28 cellular contexts compared by ENCODE assay signal in the genomic region with DNA sequence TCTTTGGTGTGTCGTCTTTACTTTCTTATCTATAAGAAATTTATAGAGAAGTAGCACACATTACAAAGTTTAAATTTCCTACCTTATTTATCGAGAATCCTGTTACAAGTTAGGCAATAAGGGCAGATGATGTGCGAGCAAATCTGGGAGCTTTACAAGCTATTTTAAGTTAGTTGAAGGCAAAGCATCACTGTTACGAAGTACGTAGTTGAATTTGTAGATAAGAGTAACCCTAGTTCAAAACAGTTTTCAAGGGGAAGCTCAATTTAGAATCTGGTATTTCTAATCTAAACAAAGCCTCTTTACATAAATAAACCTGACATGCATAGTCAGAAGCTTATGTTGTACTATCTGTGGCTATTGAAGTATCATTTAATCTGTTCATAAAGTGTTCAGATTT. TPM values are rescaled to one million over a fixed set of nuclear protein-coding genes. Genes with fewer than 3 reads are reported as not detected.
DNase-seq lines count a peak whose midpoint lies in the region; ATAC-seq and TF ChIP-seq lines count a peak whose summit lies in the region.
"Had no signal": no experiment of that assay in that cellular context is flagged by ENCODE, and none has a peak within 500 bp of the region (broad histone marks: within the 10 kb centered on the region; RNA-seq: fewer than 3 reads in every experiment).

No MANE protein-coding gene starts in this region.

- no peak overlapping the region for H2BK20ac ChIP-seq in IMR-90 (ENCODE audit: low read depth, low read length)

- no peak overlapping the region for H3K4me3 Mint-ChIP-seq in activated naive CD4-positive, alpha-beta T cell treated with anti-CD3 and anti-CD28 coated beads, Interleukin-2, amount 10 ng/mL, durations not matched to agents 7 days and 5 days
- H3K4me3 Mint-ChIP-seq: activated CD8-positive, alpha-beta T cell treated with anti-CD3 and anti-CD28 coated beads for 36 hours; T-cell had no signal

- H3K36me3 ChIP-seq in IMR-90 (ENCODE audit: control insufficient read depth, insufficient read depth, low read length) = peaks cover 2% of the 10 kb centered on the region; the same call in 1 of the 2 replicates
- peaks cover 0 to 4% of the 10 kb centered on the region in 2 donors for H3K36me3 ChIP-seq in thyroid gland
- H3K36me3 ChIP-seq: colonic mucosa had no signal

- intact Hi-C loops in IMR-90 (cut with micrococcal nuclease) (no loop called here), left ventricle myocardium superior (cut with micrococcal nuclease) (no loop called here), thyroid gland (cut with DNase I) (no loop called here)

- H4K91ac ChIP-seq in IMR-90 (ENCODE audit: insufficient read depth, low read depth, low read length) = no peak overlapping the region

- H2AK5ac ChIP-seq in IMR-90 (ENCODE audit: low read depth, low read length) = no peak overlapping the region

- H3K9me3 Mint-ChIP-seq in activated naive CD4-positive, alpha-beta T cell treated with anti-CD3 and anti-CD28 coated beads, Interleukin-2, amount 10 ng/mL, durations not matched to agents 7 days and 5 days = no peaks in the 10 kb centered on the region
- H3K9me3 Mint-ChIP-seq: activated CD8-positive, alpha-beta T cell treated with anti-CD3 and anti-CD28 coated beads for 36 hours; brain; CD8-positive, alpha-beta memory T cell; naive thymus-derived CD4-positive, alpha-beta T cell; T-cell had no signal

- H3K27ac Mint-ChIP-seq in activated naive CD4-positive, alpha-beta T cell treated with anti-CD3 and anti-CD28 coated beads, Interleukin-2, amount 10 ng/mL, durations not matched to agents 7 days and 5 days = no peak overlapping the region
- H3K27ac Mint-ChIP-seq: activated CD8-positive, alpha-beta T cell treated with anti-CD3 and anti-CD28 coated beads for 36 hours; brain; CD8-positive, alpha-beta memory T cell; T-cell had no signal

- H3K27me3 ChIP-seq in AG04450 (ENCODE audit: control insufficient read depth, insufficient read depth, low read length) (no peaks in the 10 kb centered on the region), IMR-90 (ENCODE audit: control insufficient read depth, insufficient read depth, low read length) (no peaks in the 10 kb centered on the region), thyroid gland (no peaks in the 10 kb centered on the region)
- H3K27me3 ChIP-seq: colonic mucosa, upper lobe of right lung had no signal

- no peak for TF ChIP-seq RAD21 in IMR-90 (IDR thresholded peaks at IDR 0.05; ENCODE audit: low read length)

- H4K5ac ChIP-seq in IMR-90 (ENCODE audit: low read depth, low read length) = no peak overlapping the region

- H3K4me3 ChIP-seq in AG04450 (ENCODE audit: low read depth, low read length) = no peak overlapping the region
- H3K4me3 ChIP-seq in IMR-90 (ENCODE audit: insufficient read depth, low read depth, low read length) = no peak overlapping the region
- no peak overlapping the region for H3K4me3 ChIP-seq in cardiac fibroblast (replicated peaks in 1 of 2; ENCODE audit: low read depth in 2 of 2, low read length in 2 of 2)
- H3K4me3 ChIP-seq in thyroid gland (replicated peaks in 1 of 3) = no peak overlapping the region
- H3K4me3 ChIP-seq: colonic mucosa, GM12878, upper lobe of right lung had no signal

- TF ChIP-seq CTCF in AG04450 (IDR thresholded peaks at IDR 0.05; ENCODE audit: low read depth, low read length) (no peak), IMR-90 (conservative IDR thresholded peaks at IDR 0.05; ENCODE audit: low read depth, low read length) (no peak), cardiac fibroblast (IDR thresholded peaks at IDR 0.05; ENCODE audit: low read depth, low read length) (no peak), thyroid gland (IDR thresholded peaks at IDR 0.05) (no peak)

- dilution Hi-C loops in IMR-90 (cut with HindIII; ENCODE audit: low sequenced_read_pairs, unreplicated experiment) = no loop called here

- POLR2A ChIA-PET in AG04450 (lab: Yijun Ruan, JAX) (interaction anchor here (1.2 kb wide), 1 partner anchor 8 kb away, joined by 17 read pairs; a partner anchor contains a TSS), IMR-90 (lab: Charles Lee; ENCODE audit: unreplicated experiment) (no interaction called here)

- peaks cover 39% of the 10 kb centered on the region for H3K36me3 Mint-ChIP-seq in activated naive CD4-positive, alpha-beta T cell treated with anti-CD3 and anti-CD28 coated beads, Interleukin-2, amount 10 ng/mL, durations not matched to agents 7 days and 5 days

- H3K23ac ChIP-seq in IMR-90 (ENCODE audit: low read depth, low read length) = no peak overlapping the region

- no peak overlapping the region for H2BK120ac ChIP-seq in IMR-90 (ENCODE audit: low read depth, low read length)

- H3K27ac ChIP-seq in AG04450 (ENCODE audit: low read depth, low read length) (no peak overlapping the region), IMR-90 (ENCODE audit: insufficient read depth, low read length) (no peak overlapping the region), thyroid gland (no peak overlapping the region)
- H3K27ac ChIP-seq: colonic mucosa, upper lobe of right lung had no signal

- TF ChIP-seq POLR2A in IMR-90 (IDR thresholded peaks at IDR 0.05; ENCODE audit: low read depth, low read length) (no peak), thyroid gland (IDR thresholded peaks at IDR 0.05) (no peak)

- in situ Hi-C loops in IMR-90 (cut with MboI; ENCODE audit: low sequenced_read_pairs) = no loop called here

- peak overlapping the region; percentile 63; the same call in 1 of the 2 replicates for H3K4me2 ChIP-seq in IMR-90 (ENCODE audit: low read depth, low read length)

- no peak overlapping the region for H3K14ac ChIP-seq in IMR-90 (replicated peaks; ENCODE audit: low read depth, low read length)

- H3K4me1 ChIP-seq in IMR-90 (ENCODE audit: control insufficient read depth, insufficient read depth, low read length) = peaks cover 3% of the 10 kb centered on the region
- no peaks in the 10 kb centered on the region for H3K4me1 ChIP-seq in thyroid gland
- H3K4me1 ChIP-seq: colonic mucosa, upper lobe of right lung had no signal

- CTCF ChIA-PET in AG04450 (lab: Charles Lee) (interaction anchor here (0.7 to 3.4 kb wide), 6 partner anchors 34 to 1144 kb away, joined by 4 to 21 read pairs (median 8); no protein-coding TSS in a partner anchor), IMR-90 (lab: Yijun Ruan, JAX) (interaction anchor here (0.6 to 1.7 kb wide), 3 partner anchors 16 to 34 kb away, joined by 3 to 6 read pairs (median 6); no protein-coding TSS in a partner anchor)
- CTCF ChIA-PET in activated naive CD4-positive, alpha-beta T cell treated with anti-CD3 and anti-CD28 coated beads, Interleukin-2, amount 10 ng/mL, durations not matched to agents 7 days and 5 days (lab: Charles Lee) = interaction anchor here (1.1 to 2.6 kb wide), 3 partner anchors 16 to 107 kb away, joined by 3 to 8 read pairs (median 4); no protein-coding TSS in a partner anchor

- H4K8ac ChIP-seq in IMR-90 (ENCODE audit: low read depth in 2 of 2, low read length in 2 of 2) = no peak overlapping the region

- DNase-seq in AG04450 (ENCODE audit: low read depth, low spot score) (peak; percentile 75), IMR-90 (peak; percentile 96), cardiac fibroblast (ENCODE audit: low read depth in 2 of 2) (peak; percentile 24 to 38), left ventricle myocardium superior (no peak), dermis blood vessel endothelial cell (no peak), NCI-H1436 treated with DMSO at 0.1 percent for 48 hours (lab: John Stamatoyannopoulos, UW) (no peak), thyroid gland (no peak)
- DNase-seq in activated naive CD4-positive, alpha-beta T cell treated with anti-CD3 and anti-CD28 coated beads, Interleukin-2, amount 10 ng/mL, durations not matched to agents 7 days and 5 days = no peak
- DNase-seq: activated CD4-positive, CD25-positive, alpha-beta regulatory T cell treated with anti-CD3 and anti-CD28 coated beads, Interleukin-2, amount 50 U/mL, for 72 hours; activated CD8-positive, alpha-beta T cell treated with anti-CD3 and anti-CD28 coated beads for 36 hours; activated effector memory CD4-positive, alpha-beta T cell treated with Interleukin-2 at 50 U/mL for 16 hours; activated T-cell treated with anti-CD3 and anti-CD28 coated beads for 4 hours; CD8-positive, alpha-beta memory T cell; colonic mucosa; H7; MM.1S; naive thymus-derived CD4-positive, alpha-beta T cell; NCI-H1436; NCI-H446 treated with DMSO at 0.1 percent for 48 hours; occipital lobe; small intestine; stimulated activated CD4-positive, alpha-beta T cell treated with anti-CD3 and anti-CD28 coated beads, Interleukin-2, amount 100 ng/mL, for 24 hours; substantia nigra; T-cell; upper lobe of right lung had no signal

- no peak overlapping the region for H2AK9ac ChIP-seq in IMR-90 (replicated peaks; ENCODE audit: low read depth, low read length, poor library complexity)

- peaks cover 17% of the 10 kb centered on the region for H3K4me1 Mint-ChIP-seq in activated naive CD4-positive, alpha-beta T cell treated with anti-CD3 and anti-CD28 coated beads, Interleukin-2, amount 10 ng/mL, durations not matched to agents 7 days and 5 days

- peak overlapping the region; percentile 79 for H2BK5ac ChIP-seq in IMR-90 (ENCODE audit: low read depth, low read length, poor library complexity, severe bottlenecking)

- no TSS peak for BruUV-seq in IMR-90 (replicated peaks; lab: Mats Ljungman, UMichigan)

- H3K4ac ChIP-seq in IMR-90 (ENCODE audit: low read depth, low read length) = no peak overlapping the region

- H3K9me1 ChIP-seq in IMR-90 (ENCODE audit: insufficient read depth, low read length) = peaks cover 10% of the 10 kb centered on the region; the same call in 1 of the 2 replicates

- no peaks in the 10 kb centered on the region for H3K9me3 ChIP-seq in AG04450 (ENCODE audit: control insufficient read depth, insufficient read depth, low read length)
- no peaks in the 10 kb centered on the region for H3K9me3 ChIP-seq in IMR-90 (ENCODE audit: control insufficient read depth, insufficient read depth, low read length)
- no peaks in the 10 kb centered on the region for H3K9me3 ChIP-seq in thyroid gland
- H3K9me3 ChIP-seq: colonic mucosa, upper lobe of right lung had no signal

- no peak overlapping the region for H3K56ac ChIP-seq in IMR-90 (ENCODE audit: extremely low read depth, insufficient read depth, low read length)

- H3K18ac ChIP-seq in IMR-90 (ENCODE audit: low read depth, low read length) = no peak overlapping the region

- H2AFZ ChIP-seq in IMR-90 (replicated peaks; ENCODE audit: low read length, poor library complexity) = no peak overlapping the region

- ATAC-seq in IMR-90 (ENCODE audit: low read depth) (peak; percentile 90), left ventricle myocardium superior (peak; percentile 81)
- ATAC-seq: activated CD8-positive, alpha-beta T cell treated with anti-CD3 and anti-CD28 coated beads for 36 hours; esophagus mucosa; GM12878; naive thymus-derived CD4-positive, alpha-beta T cell; T-cell; upper lobe of right lung had no signal

- H4K20me1 ChIP-seq in IMR-90 (ENCODE audit: insufficient read depth, low read length) = no peaks in the 10 kb centered on the region

- H3K9ac ChIP-seq in IMR-90 (ENCODE audit: low read depth, low read length) = no peak overlapping the region

- no peaks in the 10 kb centered on the region for H3K27me3 Mint-ChIP-seq in activated naive CD4-positive, alpha-beta T cell treated with anti-CD3 and anti-CD28 coated beads, Interleukin-2, amount 10 ng/mL, durations not matched to agents 7 days and 5 days
- H3K27me3 Mint-ChIP-seq: activated CD8-positive, alpha-beta T cell treated with anti-CD3 and anti-CD28 coated beads for 36 hours; brain; CD8-positive, alpha-beta memory T cell; naive thymus-derived CD4-positive, alpha-beta T cell; T-cell had no signal

- no CpG with 5 or more reads among the region's 5 CpGs for WGBS in IMR-90 (ENCODE audit: extremely low coverage in 2 of 2, insufficient read length in 1 of 2), 2 experiments
- WGBS in thyroid gland, 2 donors = 87 to 91% methylated on average over 5 of the region's 5 CpGs

- peaks cover 9 to 33% of the 10 kb centered on the region in 2 experiments for H3K79me1 ChIP-seq in IMR-90 (ENCODE audit: low read depth in 1 of 2, low read length in 2 of 2)

- no peak overlapping the region for H2BK15ac ChIP-seq in IMR-90 (ENCODE audit: low read depth, low read length)

RNA-seq across cellular contexts. Expression of a gene that starts 8.4 kb away (rescaled TPM):
- polyA plus RNA-seq in AG04450 (2011; rRNA removed) (1.9 and 2.0 TPM in 2 replicates), IMR-90 (2012; rRNA removed) (1.5 and 1.8 TPM in 2 replicates)
- 1.4 and 5.3 TPM in 2 replicates for polyA minus RNA-seq in AG04450 (2011; rRNA and poly(A)+ RNA removed)
- total RNA-seq in IMR-90 (2012; rRNA removed) (8.6 and 15.0 TPM in 2 replicates), left ventricle myocardium superior (5.8 TPM), dermis blood vessel endothelial cell (1.7 and 2.6 TPM in 2 replicates), thyroid gland (1 to 10 TPM in 2 of 4 donors, under 1 TPM in 2; 0.54 to 1.2 (median 1.00) TPM)
- polyA plus RNA-seq in IMR-90 (2012; cell fraction: cytosol; rRNA removed) = 0.28 and 0.75 TPM in 2 replicates
- 1.1 and 9.5 TPM in 2 replicates for polyA plus RNA-seq in IMR-90 (2012; cell fraction: nucleus; rRNA removed; ENCODE audit: low replicate concordance)

Comparison
In these comparisons a context has a peak if more than half of its experiments do, and no peak if none do; other contexts are left out.
1. DNase-seq: peak in AG04450 (single experiment), IMR-90 (single experiment) and cardiac fibroblast (2 of 2); none in left ventricle myocardium superior (single experiment), dermis blood vessel endothelial cell (single experiment), activated naive CD4-positive, alpha-beta T cell treated with anti-CD3 and anti-CD28 coated beads, Interleukin-2, amount 10 ng/mL, durations not matched to agents 7 days and 5 days (single experiment), NCI-H1436 treated with DMSO at 0.1 percent for 48 hours (single experiment) and thyroid gland (0 of 2).